8 cellular contexts compared by ENCODE assay signal in the genomic region with DNA sequence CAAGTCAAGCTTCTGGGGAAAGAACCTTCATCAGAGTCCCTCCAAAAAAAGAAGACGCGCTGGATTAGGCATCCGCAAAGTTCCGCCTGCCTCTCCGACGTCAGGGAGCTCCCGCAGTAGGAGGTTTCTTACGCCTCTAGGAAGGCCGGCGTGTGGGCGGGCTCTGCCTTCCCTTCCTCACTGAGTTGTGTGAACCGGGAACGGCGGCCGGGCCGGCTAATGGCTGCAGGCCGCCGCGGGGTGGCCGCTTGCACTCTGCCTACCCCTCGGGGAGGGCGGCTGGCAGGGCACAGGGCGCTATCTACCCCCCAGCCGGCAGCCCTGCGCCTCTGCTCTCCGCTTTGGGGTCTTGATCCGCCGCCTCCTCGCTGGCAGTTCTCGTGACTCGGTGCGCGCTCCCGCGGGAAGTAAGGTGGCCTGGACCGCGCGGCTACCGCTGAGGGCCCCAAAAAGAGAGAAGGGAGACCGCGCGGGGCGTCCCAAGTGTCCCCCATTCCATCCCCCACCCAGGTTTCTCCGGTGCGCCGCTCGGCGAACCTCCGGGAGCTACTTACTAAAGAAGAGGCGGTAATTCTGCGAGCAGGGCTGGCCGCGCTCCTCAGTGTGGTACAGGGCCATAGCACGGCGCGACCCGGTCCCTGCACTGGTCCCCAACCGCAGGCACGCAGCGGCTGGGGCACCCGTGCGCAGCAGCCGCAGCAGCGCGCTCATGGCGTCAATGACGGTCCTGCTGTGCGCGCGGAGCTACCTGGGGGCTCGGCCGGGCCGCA. TPM values are rescaled to one million over a fixed set of nuclear protein-coding genes. Genes with fewer than 3 reads are reported as not detected.
DNase-seq lines count a peak whose midpoint lies in the region; ATAC-seq and TF ChIP-seq lines count a peak whose summit lies in the region.

Gene PPA2 (minus strand): TSS at position 723 of the 770 bp plus-strand sequence. CDS start 12 bp downstream, at position 711.

- H3K27me3 ChIP-seq in DND-41 (ENCODE audit: insufficient read depth, low read length, poor library complexity) (no peaks in the 10 kb centered on the region), fibroblast of lung (ENCODE audit: control insufficient read depth, insufficient read depth, low read length) (no peaks in the 10 kb centered on the region)

- H3K27ac ChIP-seq in DND-41 (ENCODE audit: low read length) (peak within 1 kb of the TSS; percentile 92), RWPE1 (peak within 1 kb of the TSS; percentile 95), fibroblast of lung (ENCODE audit: insufficient read depth, low read length) (peak within 1 kb of the TSS; percentile 95)

- H3K4me3 ChIP-seq in DND-41 (ENCODE audit: low read depth in 1 of 2, low read length in 2 of 2): peak within 1 kb of the TSS; percentile 73 to 79
- peak within 1 kb of the TSS; percentile 71 to 93 (median 85) for H3K4me3 ChIP-seq in fibroblast of lung (replicated peaks in 1 of 4; ENCODE audit: control extremely low read depth in 1 of 4, insufficient read depth in 1 of 4, low read depth in 3 of 4, low read length in 4 of 4)

- peaks cover 33% of the 10 kb centered on the region for H3K4me1 ChIP-seq in DND-41 (ENCODE audit: insufficient read depth, low read length)
- peaks cover 8% of the 10 kb centered on the region for H3K4me1 ChIP-seq in fibroblast of lung (ENCODE audit: control insufficient read depth, extremely low read depth, insufficient read depth, low read length)

- no peak for TF ChIP-seq CTCF in DND-41 (IDR thresholded peaks at IDR 0.05; ENCODE audit: borderline replicate concordance, extremely low read depth, low read length, poor library complexity, severe bottlenecking)
- no peak for TF ChIP-seq CTCF in RWPE1 (conservative IDR thresholded peaks at IDR 0.05; ENCODE audit: low read depth)
- no peak for TF ChIP-seq CTCF in fibroblast of lung (conservative IDR thresholded peaks at IDR 0.05 in 1 of 2, IDR thresholded peaks at IDR 0.05 in 1 of 2; ENCODE audit: low read depth in 1 of 2, low read length in 2 of 2)

- no peak for TF ChIP-seq RAD21 in Ishikawa (IDR thresholded peaks at IDR 0.05; ENCODE audit: low read depth)

- H4K20me1 ChIP-seq in DND-41 (ENCODE audit: insufficient read depth, low read length) (peaks cover 28% of the 10 kb centered on the region), fibroblast of lung (ENCODE audit: control insufficient read depth, extremely low read depth, insufficient read depth, low read length) (no peaks in the 10 kb centered on the region)

- no peaks in the 10 kb centered on the region for H3K9me3 Mint-ChIP-seq in activated T-helper 17 cell treated with anti-CD3 and anti-CD28 coated beads, Interleukin-2, amount 50 U/mL, for 72 hours
- H3K9me3 Mint-ChIP-seq in naive thymus-derived CD8-positive, alpha-beta T cell: no peaks in the 10 kb centered on the region
- H3K9me3 Mint-ChIP-seq in stimulated activated naive B cell treated with anti-CD40 and anti-IgM and Interleukin-4, amounts not matched to agents 10 μg/mL and 1 μg/mL and 100 μg/mL, for 72 hours: no peaks in the 10 kb centered on the region

- peaks cover 49% of the 10 kb centered on the region for H3K36me3 Mint-ChIP-seq in activated T-helper 17 cell treated with anti-CD3 and anti-CD28 coated beads, Interleukin-2, amount 50 U/mL, for 72 hours (ENCODE audit: low read depth)
- H3K36me3 Mint-ChIP-seq in naive thymus-derived CD8-positive, alpha-beta T cell: peaks cover 0 to 4% (median 0%) of the 10 kb centered on the region in 3 donors
- H3K36me3 Mint-ChIP-seq in stimulated activated naive B cell treated with anti-CD40 and anti-IgM and Interleukin-4, amounts not matched to agents 10 μg/mL and 1 μg/mL and 100 μg/mL, for 72 hours: peaks cover 5 to 7% of the 10 kb centered on the region in 2 donors

- ATAC-seq in DND-41 (ENCODE audit: insufficient read depth, low read depth): peak; percentile 84
- peak; percentile 78 for ATAC-seq in GM21619 (IDR thresholded peaks at IDR 0.05; ENCODE audit: unreplicated experiment)
- peak; percentile 77 for ATAC-seq in activated T-helper 17 cell treated with anti-CD3 and anti-CD28 coated beads, Interleukin-2, amount 50 U/mL, for 72 hours (replicated peaks)
- ATAC-seq in naive thymus-derived CD8-positive, alpha-beta T cell: peak; percentile 78 to 83
- peak; percentile 86 to 92 for ATAC-seq in stimulated activated naive B cell treated with anti-CD40 and anti-IgM and Interleukin-4, amounts not matched to agents 10 μg/mL and 1 μg/mL and 100 μg/mL, for 72 hours (replicated peaks)

- H3K27me3 Mint-ChIP-seq in activated T-helper 17 cell treated with anti-CD3 and anti-CD28 coated beads, Interleukin-2, amount 50 U/mL, for 72 hours: no peaks in the 10 kb centered on the region
- H3K27me3 Mint-ChIP-seq in naive thymus-derived CD8-positive, alpha-beta T cell: peaks cover 0 to 3% (median 0%) of the 10 kb centered on the region in 5 donors
- H3K27me3 Mint-ChIP-seq in stimulated activated naive B cell treated with anti-CD40 and anti-IgM and Interleukin-4, amounts not matched to agents 10 μg/mL and 1 μg/mL and 100 μg/mL, for 72 hours: no peaks in the 10 kb centered on the region

- CTCF ChIA-PET in RWPE1 (lab: Yijun Ruan, JAX): interaction anchor here (0.5 to 1.4 kb wide), 10 partner anchors 14 to 1394 kb away, joined by 3 to 5 read pairs (median 3); no protein-coding TSS in a partner anchor

- H3K9me3 ChIP-seq in DND-41 (ENCODE audit: insufficient read depth, low read length, severe bottlenecking) (no peaks in the 10 kb centered on the region), fibroblast of lung (ENCODE audit: control insufficient read depth, insufficient read depth, low read depth, low read length) (no peaks in the 10 kb centered on the region)

- DNase-seq in DND-41 (peak; percentile 81), RWPE1 (ENCODE audit: low spot score) (peak; percentile 76), fibroblast of lung (ENCODE audit: low read depth in 2 of 2) (peak; percentile 90 to 93)
- peak; percentile 72 to 87 (median 81) for DNase-seq in naive thymus-derived CD8-positive, alpha-beta T cell
- DNase-seq in stimulated activated naive B cell treated with anti-CD40 and anti-IgM and Interleukin-4, amounts not matched to agents 10 μg/mL and 1 μg/mL and 100 μg/mL, for 72 hours: peak; percentile 81

- H3K79me2 ChIP-seq in DND-41 (ENCODE audit: insufficient read depth, low read length) (peaks cover 52% of the 10 kb centered on the region), fibroblast of lung (ENCODE audit: control insufficient read depth, insufficient read depth, low read length) (peaks cover 37% of the 10 kb centered on the region)

- peak; percentile 42; the same call in 1 of the 2 replicates for TF ChIP-seq EP300 in Ishikawa (IDR thresholded peaks at IDR 0.05; ENCODE audit: borderline replicate concordance)

- peak within 1 kb of the TSS; percentile 91 for H3K4me3 Mint-ChIP-seq in activated T-helper 17 cell treated with anti-CD3 and anti-CD28 coated beads, Interleukin-2, amount 50 U/mL, for 72 hours
- H3K4me3 Mint-ChIP-seq in naive thymus-derived CD8-positive, alpha-beta T cell: peak within 1 kb of the TSS; percentile 90 to 99 (median 98)
- H3K4me3 Mint-ChIP-seq in stimulated activated naive B cell treated with anti-CD40 and anti-IgM and Interleukin-4, amounts not matched to agents 10 μg/mL and 1 μg/mL and 100 μg/mL, for 72 hours: peak within 1 kb of the TSS; percentile 98 to 99

- H3K4me2 ChIP-seq in DND-41 (ENCODE audit: insufficient read depth, low read length): peak within 1 kb of the TSS; percentile 80
- peak within 1 kb of the TSS; percentile 87 for H3K4me2 ChIP-seq in fibroblast of lung (ENCODE audit: extremely low read depth, insufficient read depth, low read length)

- POLR2A ChIA-PET in RWPE1 (lab: Yijun Ruan, JAX; ENCODE audit: low non-redundant PET): interaction anchor here (0.6 kb wide), 1 partner anchor 319 kb away, joined by 3 read pairs; no protein-coding TSS in a partner anchor
- POLR2A ChIA-PET in naive thymus-derived CD8-positive, alpha-beta T cell (lab: Charles Lee): interaction anchor here (0.6 to 2.5 kb wide), 10 partner anchors 40 to 626 kb away, joined by 3 to 19 read pairs (median 4); partner anchors contain the start of genes GSTCD, INTS12 and TET2

- H3K36me3 ChIP-seq in DND-41 (ENCODE audit: insufficient read depth, low read length) (peaks cover 16% of the 10 kb centered on the region), fibroblast of lung (ENCODE audit: control insufficient read depth, insufficient read depth, low read length) (no peaks in the 10 kb centered on the region)

- H3K4me1 Mint-ChIP-seq in activated T-helper 17 cell treated with anti-CD3 and anti-CD28 coated beads, Interleukin-2, amount 50 U/mL, for 72 hours: peaks cover 12% of the 10 kb centered on the region
- H3K4me1 Mint-ChIP-seq in naive thymus-derived CD8-positive, alpha-beta T cell: peaks cover 13 to 49% (median 41%) of the 10 kb centered on the region in 4 donors
- peaks cover 8 to 18% of the 10 kb centered on the region in 2 donors for H3K4me1 Mint-ChIP-seq in stimulated activated naive B cell treated with anti-CD40 and anti-IgM and Interleukin-4, amounts not matched to agents 10 μg/mL and 1 μg/mL and 100 μg/mL, for 72 hours

- H2AFZ ChIP-seq in DND-41 (ENCODE audit: low read depth, low read length): peak within 1 kb of the TSS; percentile 89
- peak within 1 kb of the TSS; percentile 91 for H2AFZ ChIP-seq in fibroblast of lung (ENCODE audit: low read length)

- H3K27ac Mint-ChIP-seq in activated T-helper 17 cell treated with anti-CD3 and anti-CD28 coated beads, Interleukin-2, amount 50 U/mL, for 72 hours: peak within 1 kb of the TSS; percentile 97
- peak within 1 kb of the TSS; percentile 86 to 100 (median 99) for H3K27ac Mint-ChIP-seq in naive thymus-derived CD8-positive, alpha-beta T cell
- peak within 1 kb of the TSS; percentile 99 for H3K27ac Mint-ChIP-seq in stimulated activated naive B cell treated with anti-CD40 and anti-IgM and Interleukin-4, amounts not matched to agents 10 μg/mL and 1 μg/mL and 100 μg/mL, for 72 hours

- peak within 1 kb of the TSS; percentile 95 for H3K9ac ChIP-seq in DND-41 (ENCODE audit: low read depth, low read length)
- H3K9ac ChIP-seq in fibroblast of lung (ENCODE audit: insufficient read depth, low read length): peak within 1 kb of the TSS; percentile 96

RNA-seq across cellular contexts. Expression of gene PPA2, which starts in this region (rescaled TPM):
- 10 to 100 TPM; 59.3 to 68.1 TPM for total RNA-seq in activated T-helper 17 cell treated with anti-CD3 and anti-CD28 coated beads, Interleukin-2, amount 50 U/mL, for 72 hours
- 74.6 and 76.8 TPM in 2 replicates for total RNA-seq in fibroblast of lung
- polyA plus RNA-seq in fibroblast of lung: 81.6 and 82.6 TPM in 2 replicates
- 72.1 and 77.5 TPM in 2 replicates for polyA plus RNA-seq in fibroblast of lung (2012)
- 3.7 and 4.1 TPM in 2 replicates for polyA minus RNA-seq in fibroblast of lung (ENCODE audit: low replicate concordance)
- 10 to 100 TPM; 67.7 to 77.8 TPM for total RNA-seq in naive thymus-derived CD8-positive, alpha-beta T cell
- polyA plus RNA-seq in naive thymus-derived CD8-positive, alpha-beta T cell: 100 to 1,000 TPM; 117 to 155 (median 130) TPM

Comparison
In these comparisons a context has a peak if more than half of its experiments do, and no peak if none do; other contexts are left out.
1. Peak in every context shown above with its lines: DNase-seq, ATAC-seq, H3K4me3 ChIP-seq and H3K27ac ChIP-seq.